Comparison of ENCODE assay signal across 35 cellular contexts in the genomic region with DNA sequence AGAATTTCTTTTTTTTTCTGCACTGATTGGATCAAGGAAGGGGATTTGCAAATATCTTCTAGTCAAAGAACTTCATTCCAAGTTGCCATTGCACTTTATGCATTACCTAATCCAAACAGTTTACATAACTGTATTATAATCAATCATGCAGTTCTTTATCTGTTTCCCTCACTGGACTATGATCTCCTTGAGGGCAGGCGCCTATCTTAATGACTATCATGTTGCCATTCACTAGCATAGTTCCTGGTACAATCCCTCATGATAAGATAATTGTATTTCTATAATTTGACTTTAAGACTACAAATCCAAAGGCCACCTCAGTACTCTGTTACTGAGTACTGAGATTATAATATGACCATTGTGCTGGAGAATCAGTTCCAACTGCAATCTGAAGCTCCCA.
DNase-seq lines count a peak whose midpoint lies in the region; ATAC-seq, FAIRE-seq and TF ChIP-seq lines count a peak whose summit lies in the region.
"Had no signal": no experiment of that assay in that cellular context is flagged by ENCODE, and none has a peak within 500 bp of the region (broad histone marks: within the 10 kb centered on the region; RNA-seq: fewer than 3 reads in every experiment).

No MANE protein-coding gene starts in this region.

- no peak for TF ChIP-seq EP300 in neural cell (conservative IDR thresholded peaks at IDR 0.05; ENCODE audit: poor library complexity, severe bottlenecking)

- no peaks in the 10 kb centered on the region for H3K4me1 ChIP-seq in small intestine (ENCODE audit: control insufficient read depth in 2 of 2, insufficient read depth in 1 of 2, low read depth in 1 of 2, low read length in 1 of 2)
- H3K4me1 ChIP-seq: A549, BLaER1, Caco-2 had no signal

- peak overlapping the region; percentile 18 for H3K27ac ChIP-seq in caudate nucleus (ENCODE audit: low read depth, low read length)
- peak overlapping the region; percentile 96 for H3K27ac ChIP-seq in neural cell (ENCODE audit: low read length)
- no peak overlapping the region for H3K27ac ChIP-seq in small intestine (ENCODE audit: low read depth in 1 of 2, low read length in 1 of 2)
- H3K27ac ChIP-seq: 22Rv1; A549; BLaER1; BLaER1 treated with 17β-estradiol and CSF1 and Interleukin-3, amounts not matched to agents 10 nM and 100 nM; C4-2B had no signal

- intact Hi-C loops in cardiac septum (cut with DNase I), result no loop called here

- FAIRE-seq in small intestine (lab: Jason Lieb, UNC) (no peak), urothelium cell line (lab: Jason Lieb, UNC) (peak; percentile 5)
- FAIRE-seq: A204.1, A549, D721Med had no signal

- H3K36me3 ChIP-seq in neural cell (ENCODE audit: insufficient read depth, low read length) (no peaks in the 10 kb centered on the region), small intestine (ENCODE audit: control insufficient read depth in 2 of 2, insufficient read depth in 2 of 2, low read length in 2 of 2) (no peaks in the 10 kb centered on the region)
- H3K36me3 ChIP-seq: BE2C; BLaER1; BLaER1 treated with 17β-estradiol and CSF1 and Interleukin-3, amounts not matched to agents 10 nM and 100 nM had no signal

- ATAC-seq in HG03045 (IDR thresholded peaks at IDR 0.05; ENCODE audit: unreplicated experiment), result no peak
- ATAC-seq: A549; CD8-positive, alpha-beta T cell had no signal

- TF ChIP-seq RAD21 in neural cell (conservative IDR thresholded peaks at IDR 0.05), result no peak

- peaks cover 4% of the 10 kb centered on the region for H3K79me2 ChIP-seq in neural cell (replicated peaks; ENCODE audit: insufficient read depth, low read length)

- no peaks in the 10 kb centered on the region for H3K9me2 ChIP-seq in neural cell (ENCODE audit: insufficient read depth, low read length)

- 17 to 68% (median 53%) methylated on average over 1 of the region's 1 CpG for WGBS in small intestine, 3 donors

- no peak overlapping the region for H3K4me2 ChIP-seq in neural cell (ENCODE audit: low read length)
- H3K4me2 ChIP-seq: A549; BLaER1; BLaER1 treated with 17β-estradiol and CSF1 and Interleukin-3, amounts not matched to agents 10 nM and 100 nM had no signal

- H3F3A ChIP-seq in neural cell (ENCODE audit: insufficient read depth, low read length, poor library complexity, severe bottlenecking), result no peaks in the 10 kb centered on the region

- H3K9ac ChIP-seq in neural cell (ENCODE audit: low read length), result no peak overlapping the region
- H3K9ac ChIP-seq: BLaER1; BLaER1 treated with 17β-estradiol and CSF1 and Interleukin-3, amounts not matched to agents 10 nM and 100 nM had no signal

- H2AFZ ChIP-seq in neural cell (ENCODE audit: low read depth, low read length), result no peak overlapping the region

- TF ChIP-seq CTCF in neural cell (IDR thresholded peaks at IDR 0.05; ENCODE audit: poor library complexity, severe bottlenecking), result no peak

- DNase-seq in caudate nucleus (lab: John Stamatoyannopoulos, UW) (no peak), small intestine (peak; percentile 91), urothelium cell line (ENCODE audit: low spot score) (no peak), A172 (ENCODE audit: low spot score) (no peak), T-helper 2 cell (no peak), cardiac septum (ENCODE audit: low spot score) (no peak)
- DNase-seq: 8988T; ACHN; AML-193; BE2C; C1 segment of cervical spinal cord; Caco-2; Calu3; CD4-positive, alpha-beta memory T cell; CD4-positive, alpha-beta T cell; CD4-positive, CD25-positive, alpha-beta regulatory T cell; CD8-positive, alpha-beta memory T cell; CD8-positive, alpha-beta T cell; COR-L47; DMS 273 treated with DMSO at 0.1 percent for 48 hours; DMS153; DMS53; DMS79; DMS79 treated with DMSO at 0.1 percent for 48 hours; DND-41; EL had no signal

- no peaks in the 10 kb centered on the region for H4K20me1 ChIP-seq in neural cell (ENCODE audit: insufficient read depth)
- H4K20me1 ChIP-seq: BLaER1; BLaER1 treated with 17β-estradiol and CSF1 and Interleukin-3, amounts not matched to agents 10 nM and 100 nM had no signal

- H3K9me3 ChIP-seq in neural cell (ENCODE audit: low read length) (no peaks in the 10 kb centered on the region), small intestine (ENCODE audit: control insufficient read depth, low read depth) (no peaks in the 10 kb centered on the region)
- H3K9me3 ChIP-seq: A549, BE2C, BLaER1 had no signal

- H3K27me3 ChIP-seq in neural cell (ENCODE audit: insufficient read depth, low read depth, low read length) (no peaks in the 10 kb centered on the region), small intestine (ENCODE audit: control insufficient read depth in 2 of 2, insufficient read depth in 2 of 2, low read length in 2 of 2) (peaks cover 0 to 2% of the 10 kb centered on the region in 2 donors)
- H3K27me3 ChIP-seq: BE2C; BLaER1; BLaER1 treated with 17β-estradiol and CSF1 and Interleukin-3, amounts not matched to agents 10 nM and 100 nM had no signal

- H3K4me3 ChIP-seq in neural cell (ENCODE audit: low read length) (no peak overlapping the region), small intestine (ENCODE audit: low read depth in 1 of 2, low read length in 2 of 2) (no peak overlapping the region)
- H3K4me3 ChIP-seq: A549; BLaER1; BLaER1 treated with 17β-estradiol and CSF1 and Interleukin-3, amounts not matched to agents 10 nM and 100 nM had no signal

TF ChIP-seq in neural cell, 6 proteins besides CTCF, POLR2A, EP300 and RAD21:
- TF ChIP-seq MXI1 (conservative IDR thresholded peaks at IDR 0.05; ENCODE audit: poor library complexity, severe bottlenecking), result no peak
- TF ChIP-seq POLR2AphosphoS5 (IDR thresholded peaks at IDR 0.05), result no peak
- TF ChIP-seq TAF1 (IDR thresholded peaks at IDR 0.05; ENCODE audit: low read depth), result no peak
- TF ChIP-seq, protein P1, sequence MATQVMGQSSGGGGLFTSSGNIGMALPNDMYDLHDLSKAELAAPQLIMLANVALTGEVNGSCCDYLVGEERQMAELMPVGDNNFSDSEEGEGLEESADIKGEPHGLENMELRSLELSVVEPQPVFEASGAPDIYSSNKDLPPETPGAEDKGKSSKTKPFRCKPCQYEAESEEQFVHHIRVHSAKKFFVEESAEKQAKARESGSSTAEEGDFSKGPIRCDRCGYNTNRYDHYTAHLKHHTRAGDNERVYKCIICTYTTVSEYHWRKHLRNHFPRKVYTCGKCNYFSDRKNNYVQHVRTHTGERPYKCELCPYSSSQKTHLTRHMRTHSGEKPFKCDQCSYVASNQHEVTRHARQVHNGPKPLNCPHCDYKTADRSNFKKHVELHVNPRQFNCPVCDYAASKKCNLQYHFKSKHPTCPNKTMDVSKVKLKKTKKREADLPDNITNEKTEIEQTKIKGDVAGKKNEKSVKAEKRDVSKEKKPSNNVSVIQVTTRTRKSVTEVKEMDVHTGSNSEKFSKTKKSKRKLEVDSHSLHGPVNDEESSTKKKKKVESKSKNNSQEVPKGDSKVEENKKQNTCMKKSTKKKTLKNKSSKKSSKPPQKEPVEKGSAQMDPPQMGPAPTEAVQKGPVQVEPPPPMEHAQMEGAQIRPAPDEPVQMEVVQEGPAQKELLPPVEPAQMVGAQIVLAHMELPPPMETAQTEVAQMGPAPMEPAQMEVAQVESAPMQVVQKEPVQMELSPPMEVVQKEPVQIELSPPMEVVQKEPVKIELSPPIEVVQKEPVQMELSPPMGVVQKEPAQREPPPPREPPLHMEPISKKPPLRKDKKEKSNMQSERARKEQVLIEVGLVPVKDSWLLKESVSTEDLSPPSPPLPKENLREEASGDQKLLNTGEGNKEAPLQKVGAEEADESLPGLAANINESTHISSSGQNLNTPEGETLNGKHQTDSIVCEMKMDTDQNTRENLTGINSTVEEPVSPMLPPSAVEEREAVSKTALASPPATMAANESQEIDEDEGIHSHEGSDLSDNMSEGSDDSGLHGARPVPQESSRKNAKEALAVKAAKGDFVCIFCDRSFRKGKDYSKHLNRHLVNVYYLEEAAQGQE (IDR thresholded peaks at IDR 0.05; ENCODE audit: borderline replicate concordance), result no peak

Comparison
In these comparisons a context has a peak if more than half of its experiments do, and no peak if none do; other contexts are left out.
1. H3K27ac ChIP-seq: peak in caudate nucleus (single experiment) and neural cell (single experiment); none in small intestine (0 of 2).